ENCODE assay signal across 15 cellular contexts in the genomic region with DNA sequence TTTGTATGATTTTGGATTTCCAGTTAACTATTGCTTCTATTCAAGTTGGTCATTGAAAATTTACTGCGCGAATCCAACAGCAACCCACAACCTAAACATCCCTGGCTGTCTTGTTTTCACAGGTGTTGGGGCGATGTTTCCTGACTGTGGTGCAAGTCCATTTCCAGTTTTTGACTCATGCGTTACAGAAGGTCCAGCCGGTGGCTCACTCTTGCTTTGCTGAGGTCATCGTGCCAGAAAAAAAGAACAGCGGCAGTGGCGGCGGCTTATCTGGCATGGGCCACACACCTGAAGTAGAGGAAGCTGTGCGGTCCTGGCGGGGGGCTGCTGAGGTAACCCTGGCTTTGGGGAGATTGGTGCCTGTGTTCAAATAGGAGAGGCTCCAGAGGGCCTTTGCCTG. TPM values are rescaled to one million over a fixed set of nuclear protein-coding genes. Genes with fewer than 3 reads are reported as not detected.
A peak's percentile ranks its signal among the peaks of the same experiment; 100 is the strongest.
DNase-seq lines count a peak whose midpoint lies in the region; ATAC-seq and TF ChIP-seq lines count a peak whose summit lies in the region.
"Had no signal": no experiment of that assay in that cellular context is flagged by ENCODE, and none has a peak within 500 bp of the region (broad histone marks: within the 10 kb centered on the region; RNA-seq: fewer than 3 reads in every experiment).

No MANE protein-coding gene starts in this region.

- H3K27me3 ChIP-seq in layer of hippocampus (ENCODE audit: control insufficient read depth, insufficient read depth, low read length): no peaks in the 10 kb centered on the region
- H3K27me3 ChIP-seq in stomach: no peaks in the 10 kb centered on the region
- H3K27me3 ChIP-seq: BLaER1 had no signal

- intact Hi-C loops in stomach (cut with DNase I; ENCODE audit: low total_unique reads): no loop called here

- H3K4me1 ChIP-seq in stomach: peaks cover 5 to 23% (median 14%) of the 10 kb centered on the region in 4 donors

- WGBS in stomach, 5 donors: 76 to 91% (median 88%) methylated on average over 11 of the region's 11 CpGs

- no peak for TF ChIP-seq EP300 in stomach (IDR thresholded peaks at IDR 0.05)

- H3K4me3 ChIP-seq in stomach: no peak overlapping the region
- H3K4me3 ChIP-seq: BLaER1 had no signal

- no peaks in the 10 kb centered on the region for H3K9me3 ChIP-seq in stomach
- H3K9me3 ChIP-seq: BLaER1 had no signal

- ATAC-seq in SK-N-SH treated with all-trans-retinoic acid at 6 μM for 48 hours (no peak), HG03139 (IDR thresholded peaks at IDR 0.05; ENCODE audit: unreplicated experiment) (no peak)
- ATAC-seq: activated T-cell treated with anti-CD3 and anti-CD28 coated beads, Interleukin-2, amount 50 U/mL, for 4 hours; stimulated activated naive CD8-positive, alpha-beta T cell treated with anti-CD3 and anti-CD28 coated beads, Interleukin-15, Interleukin-2, amounts not matched to agents 100 U/mL and 50 U/mL, for 24 hours had no signal

- H3K27ac ChIP-seq in caudate nucleus (ENCODE audit: low read depth, low read length) (peak overlapping the region; percentile 74), layer of hippocampus (ENCODE audit: low read depth, low read length) (peak overlapping the region; percentile 52), stomach (peak overlapping the region in 3 of 5 donors; percentile 4 to 46 (median 6))
- H3K27ac ChIP-seq: BLaER1, HL-60 had no signal

- TF ChIP-seq POLR2A in stomach (IDR thresholded peaks at IDR 0.05): no peak

- DNase-seq in M059J (ENCODE audit: low read depth) (peak; percentile 3), caudate nucleus (lab: John Stamatoyannopoulos, UW) (peak in 1 of 61 donors; percentile 28), stomach (no peak), NCI-H526 (lab: John Stamatoyannopoulos, UW) (no peak), amniotic stem cell (lab: John Stamatoyannopoulos, UW) (no peak)
- DNase-seq: activated CD4-positive, alpha-beta T cell treated with anti-CD3 and anti-CD28 coated beads for 4 hours; activated T-cell treated with anti-CD3 and anti-CD28 coated beads, Interleukin-2, amount 50 U/mL, for 4 hours; NCI-H2171 treated with DMSO at 0.1 percent for 48 hours; stimulated activated CD4-positive, alpha-beta T cell treated with anti-CD3 and anti-CD28 coated beads, Interleukin-4, amount 100 ng/mL, for 4 hours; stimulated activated naive CD8-positive, alpha-beta T cell treated with anti-CD3 and anti-CD28 coated beads, Interleukin-15, Interleukin-2, amounts not matched to agents 100 U/mL and 50 U/mL, for 24 hours had no signal

- peaks cover 15 to 49% (median 44%) of the 10 kb centered on the region in 4 donors for H3K36me3 ChIP-seq in stomach

- TF ChIP-seq CTCF in stomach (IDR thresholded peaks at IDR 0.05): no peak

TF ChIP-seq in SK-N-SH treated with all-trans-retinoic acid at 6 μM for 48 hours, 23 proteins besides CTCF, POLR2A, EP300 and RAD21:
- TF ChIP-seq, protein P1, sequence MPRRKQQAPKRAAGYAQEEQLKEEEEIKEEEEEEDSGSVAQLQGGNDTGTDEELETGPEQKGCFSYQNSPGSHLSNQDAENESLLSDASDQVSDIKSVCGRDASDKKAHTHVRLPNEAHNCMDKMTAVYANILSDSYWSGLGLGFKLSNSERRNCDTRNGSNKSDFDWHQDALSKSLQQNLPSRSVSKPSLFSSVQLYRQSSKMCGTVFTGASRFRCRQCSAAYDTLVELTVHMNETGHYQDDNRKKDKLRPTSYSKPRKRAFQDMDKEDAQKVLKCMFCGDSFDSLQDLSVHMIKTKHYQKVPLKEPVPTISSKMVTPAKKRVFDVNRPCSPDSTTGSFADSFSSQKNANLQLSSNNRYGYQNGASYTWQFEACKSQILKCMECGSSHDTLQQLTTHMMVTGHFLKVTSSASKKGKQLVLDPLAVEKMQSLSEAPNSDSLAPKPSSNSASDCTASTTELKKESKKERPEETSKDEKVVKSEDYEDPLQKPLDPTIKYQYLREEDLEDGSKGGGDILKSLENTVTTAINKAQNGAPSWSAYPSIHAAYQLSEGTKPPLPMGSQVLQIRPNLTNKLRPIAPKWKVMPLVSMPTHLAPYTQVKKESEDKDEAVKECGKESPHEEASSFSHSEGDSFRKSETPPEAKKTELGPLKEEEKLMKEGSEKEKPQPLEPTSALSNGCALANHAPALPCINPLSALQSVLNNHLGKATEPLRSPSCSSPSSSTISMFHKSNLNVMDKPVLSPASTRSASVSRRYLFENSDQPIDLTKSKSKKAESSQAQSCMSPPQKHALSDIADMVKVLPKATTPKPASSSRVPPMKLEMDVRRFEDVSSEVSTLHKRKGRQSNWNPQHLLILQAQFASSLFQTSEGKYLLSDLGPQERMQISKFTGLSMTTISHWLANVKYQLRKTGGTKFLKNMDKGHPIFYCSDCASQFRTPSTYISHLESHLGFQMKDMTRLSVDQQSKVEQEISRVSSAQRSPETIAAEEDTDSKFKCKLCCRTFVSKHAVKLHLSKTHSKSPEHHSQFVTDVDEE (CRISPR knock-in tag; IDR thresholded peaks at IDR 0.05): no peak
- no peak for TF ChIP-seq ARNTL (CRISPR knock-in tag; IDR thresholded peaks at IDR 0.05; ENCODE audit: borderline replicate concordance, low read depth)
- TF ChIP-seq BACH2 (CRISPR knock-in tag; IDR thresholded peaks at IDR 0.05; ENCODE audit: borderline replicate concordance): no peak
- no peak for TF ChIP-seq OSR1 (CRISPR knock-in tag; IDR thresholded peaks at IDR 0.05)
TF ChIP-seq in SK-N-SH treated with all-trans-retinoic acid at 6 μM for 48 hours: peak in this region for 0.

RNA-seq across cellular contexts. Expression of gene GPI, which starts 45.2 kb away (rescaled TPM):
- total RNA-seq in M059J (2014; rRNA removed; shearing (Covaris generic)): 175 and 224 TPM in 2 replicates
- 100 to 1,000 TPM in 4 of 5 donors, 10 to 100 TPM in 1; 93.2 to 306 (median 110) TPM for total RNA-seq in stomach
- 10 to 100 TPM; 66.1 to 80.9 (median 67.8) TPM for polyA plus RNA-seq in stomach

Comparison
In these comparisons a context has a peak if more than half of its experiments do, and no peak if none do; other contexts are left out.
1. H3K27ac ChIP-seq: peak in every context shown above with its lines; median percentile 74 in caudate nucleus; 52 in layer of hippocampus; 6 in stomach.